ENCODE assay signal across 1 cellular context in the genomic region with DNA sequence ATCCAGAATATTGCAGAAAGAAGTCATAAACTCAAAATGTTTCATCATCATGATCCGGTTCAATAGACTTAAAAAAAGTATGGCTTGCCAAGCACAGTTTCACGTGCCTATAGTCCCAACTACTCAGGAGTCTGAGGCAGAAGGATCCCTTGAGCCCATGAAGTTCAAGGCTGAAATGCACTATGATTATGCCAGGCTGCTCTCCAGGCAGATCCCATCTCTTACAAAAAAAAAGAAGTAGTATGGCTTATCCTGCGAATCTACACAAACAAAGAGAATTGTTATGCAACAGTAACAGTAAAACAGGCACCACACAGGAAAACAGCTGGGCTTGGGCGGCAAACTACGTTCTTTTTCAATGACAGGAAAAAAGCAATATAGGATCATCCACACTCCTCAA.
TF ChIP-seq lines count a peak whose summit lies in the region.

No MANE protein-coding gene starts in this region.

TF ChIP-seq in H1, 55 proteins besides CTCF, POLR2A, EP300 and RAD21:
- TF ChIP-seq JUND (IDR thresholded peaks at IDR 0.05; ENCODE audit: low read length) (no peak), SIN3A (conservative IDR thresholded peaks at IDR 0.05 in 1 of 2, IDR thresholded peaks at IDR 0.05 in 1 of 2; ENCODE audit: low read depth in 1 of 2, low read length in 2 of 2) (no peak), CREB1 (IDR thresholded peaks at IDR 0.05) (no peak), CEBPB (IDR thresholded peaks at IDR 0.05; ENCODE audit: low read depth, low read length) (peak; percentile 48; the same call in 1 of the 2 replicates)
